ENCODE assay signal across 17 cellular contexts in genomic region chr10:23088609-23089008, GRCh38.
"Had no signal": no experiment of that assay in that cellular context is flagged by ENCODE, and none has a peak within 500 bp of the region (broad histone marks: within the 10 kb centered on the region; RNA-seq: fewer than 3 reads in every experiment).

No MANE protein-coding gene starts in this region.

- ATAC-seq: gastroesophageal sphincter, heart right ventricle, left cardiac atrium, lower lobe of right lung, sciatic nerve, upper lobe of right lung had no signal

- H3K27ac ChIP-seq: ascending aorta, breast epithelium, gastroesophageal sphincter, heart right ventricle, lower lobe of right lung, stomach, testis, upper lobe of right lung, VCaP had no signal

- H3K36me3 ChIP-seq: ascending aorta, breast epithelium, gastroesophageal sphincter, heart right ventricle, lower lobe of right lung, stomach, upper lobe of right lung had no signal

- H3K4me1 ChIP-seq: ascending aorta, breast epithelium, gastroesophageal sphincter, heart right ventricle, lower lobe of right lung, stomach, testis, upper lobe of right lung had no signal

- H3K4me3 ChIP-seq: ascending aorta, breast epithelium, gastroesophageal sphincter, heart right ventricle, lower lobe of right lung, stomach, testis, upper lobe of right lung had no signal

- DNase-seq: activated CD4-positive, alpha-beta T cell treated with anti-CD3 and anti-CD28 coated beads for 1 hour; activated CD4-positive, alpha-beta T cell treated with anti-CD3 and anti-CD28 coated beads, Interleukin-2, amount 50 U/mL, for 4 hours; activated naive CD4-positive, alpha-beta T cell treated with anti-CD3 and anti-CD28 coated beads, Interleukin-2, amount 10 ng/mL, durations not matched to agents 7 days and 5 days; activated T-cell treated with anti-CD3 and anti-CD28 coated beads, Interleukin-2, amount 50 U/mL, for 1 hour; cerebellar nuclear complex; effector memory CD4-positive, alpha-beta T cell; heart right ventricle; left cardiac atrium; lower lobe of right lung; stomach; testis; upper lobe of right lung had no signal

- H3K27me3 ChIP-seq: ascending aorta, breast epithelium, gastroesophageal sphincter, stomach, testis, upper lobe of right lung had no signal

- H3K9me3 ChIP-seq: ascending aorta, breast epithelium, gastroesophageal sphincter, lower lobe of right lung, testis, upper lobe of right lung had no signal
